Comparison of ENCODE assay signal across 33 cellular contexts in the genomic region with DNA sequence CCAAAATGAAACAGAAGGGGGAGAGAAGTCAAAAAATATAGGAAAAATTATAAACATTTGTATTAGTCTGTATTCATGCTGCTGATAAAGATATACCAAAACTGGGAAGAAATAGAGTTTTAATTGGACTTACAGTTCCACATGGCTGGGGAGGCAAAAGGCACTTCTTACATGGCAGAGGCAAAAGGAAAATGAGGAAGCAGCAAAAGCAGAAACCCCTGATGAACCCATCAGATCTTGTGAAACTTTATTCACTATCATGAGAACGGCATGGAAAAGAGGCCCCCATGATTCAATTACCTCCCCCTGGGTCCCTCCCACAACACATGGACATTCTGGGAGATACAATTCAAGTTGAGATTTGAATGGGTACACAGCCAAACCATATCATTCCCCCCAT.
"Had no signal": no experiment of that assay in that cellular context is flagged by ENCODE, and none has a peak within 500 bp of the region (broad histone marks: within the 10 kb centered on the region; RNA-seq: fewer than 3 reads in every experiment).

No MANE protein-coding gene starts in this region.

- H3K4me1 ChIP-seq: adrenal gland, body of pancreas, breast epithelium had no signal

- H3K27ac ChIP-seq: adrenal gland, body of pancreas, brain microvascular endothelial cell, breast epithelium, VCaP had no signal

- H3K36me3 ChIP-seq: adrenal gland, brain microvascular endothelial cell, breast epithelium had no signal

- FAIRE-seq: astrocyte, TTC549 had no signal

- H3K4me3 ChIP-seq: adrenal gland, body of pancreas, breast epithelium had no signal

- ATAC-seq: activated CD8-positive, alpha-beta T cell treated with anti-CD3 and anti-CD28 coated beads for 36 hours; activated naive CD4-positive, alpha-beta T cell treated with anti-CD3 and anti-CD28 coated beads, Interleukin-2, amount 50 U/mL, for 72 hours; activated T-cell treated with anti-CD3 and anti-CD28 coated beads, Interleukin-2, amount 50 U/mL, for 4 hours; activated T-cell treated with anti-CD3 and anti-CD28 coated beads, Interleukin-2, amount 50 U/mL, for 72 hours; activated T-helper 17 cell treated with anti-CD3 and anti-CD28 coated beads, Interleukin-2, amount 50 U/mL, for 72 hours; body of pancreas had no signal

- H3K27me3 ChIP-seq: adrenal gland, body of pancreas, brain microvascular endothelial cell, breast epithelium had no signal

- DNase-seq: activated B cell treated with CpG ODN at 0.5 μM for 24 hours; activated CD4-positive, alpha-beta memory T cell treated with anti-CD3 and anti-CD28 coated beads for 36 hours; activated CD4-positive, alpha-beta T cell treated with anti-CD3 and anti-CD28 coated beads for 4 hours; activated CD4-positive, alpha-beta T cell treated with anti-CD3 and anti-CD28 coated beads, Interleukin-2, amount 10 ng/mL, durations not matched to agents 24 days and 14 days; activated CD4-positive, alpha-beta T cell treated with anti-CD3 and anti-CD28 coated beads, Interleukin-2, amount 50 U/mL, for 1 hour; activated CD4-positive, alpha-beta T cell treated with anti-CD3 and anti-CD28 coated beads, Interleukin-2, amount 50 U/mL, for 4 hours; activated CD4-positive, CD25-positive, alpha-beta regulatory T cell treated with anti-CD3 and anti-CD28 coated beads, Interleukin-2, amount 50 U/mL, for 72 hours; activated CD8-positive, alpha-beta memory T cell treated with anti-CD3 and anti-CD28 coated beads, Interleukin-2, amount 50 U/mL, for 4 hours; activated CD8-positive, alpha-beta T cell treated with anti-CD3 and anti-CD28 coated beads for 36 hours; activated effector memory CD4-positive, alpha-beta T cell treated with anti-CD3 and anti-CD28 coated beads, Interleukin-2, amount 50 U/mL, for 16 hours; activated gamma-delta T cell treated with Interleukin-2 at 50 U/mL for 16 hours; activated naive CD4-positive, alpha-beta T cell; activated naive CD4-positive, alpha-beta T cell treated with anti-CD3 and anti-CD28 coated beads for 36 hours; activated naive CD4-positive, alpha-beta T cell treated with anti-CD3 and anti-CD28 coated beads, Interleukin-2, amount 50 U/mL, for 16 hours; activated naive CD8-positive, alpha-beta T cell treated with anti-CD3 and anti-CD28 coated beads for 36 hours; activated T-cell treated with anti-CD3 and anti-CD28 coated beads for 4 hours; activated T-cell treated with anti-CD3 and anti-CD28 coated beads, Interleukin-2, amount 50 U/mL, for 1 hour; activated T-cell treated with anti-CD3 and anti-CD28 coated beads, Interleukin-2, amount 50 U/mL, for 4 hours; activated T-cell treated with anti-CD3 and anti-CD28 coated beads, Interleukin-2, amount 50 U/mL, for 72 hours; adrenal gland; amniotic stem cell; aorta; body of pancreas; brain microvascular endothelial cell; central memory CD4-positive, alpha-beta T cell; T-helper 2 cell; T-helper 9 cell had no signal
